ENCODE assay signal across 13 cellular contexts in genomic region chr11:22466351-22466750, GRCh38.
DNase-seq lines count a peak whose midpoint lies in the region; ATAC-seq and TF ChIP-seq lines count a peak whose summit lies in the region.
"Had no signal": no experiment of that assay in that cellular context is flagged by ENCODE, and none has a peak within 500 bp of the region (broad histone marks: within the 10 kb centered on the region; RNA-seq: fewer than 3 reads in every experiment).

No MANE protein-coding gene starts in this region.

- H3K79me1 ChIP-seq in mesenchymal stem cell (replicated peaks; ENCODE audit: low read length, poor library complexity, severe bottlenecking) = no peaks in the 10 kb centered on the region

- no peak overlapping the region for H2BK120ac ChIP-seq in mesenchymal stem cell (ENCODE audit: low read depth, low read length)

- no peak overlapping the region for H3K18ac ChIP-seq in mesenchymal stem cell (ENCODE audit: low read depth in 1 of 2, low read length in 2 of 2)

- H2BK5ac ChIP-seq in mesenchymal stem cell (ENCODE audit: low read depth, low read length, poor library complexity, severe bottlenecking) = no peak overlapping the region

- H2AK5ac ChIP-seq in mesenchymal stem cell (ENCODE audit: low read length, severe bottlenecking) = no peak overlapping the region

- H3K4me1 ChIP-seq in RWPE2 (ENCODE audit: insufficient read depth, poor library complexity, severe bottlenecking) (peaks cover 26% of the 10 kb centered on the region), foreskin keratinocyte (peaks cover 11% of the 10 kb centered on the region), psoas muscle (peaks cover 6% of the 10 kb centered on the region), mesenchymal stem cell (ENCODE audit: control insufficient read depth, insufficient read depth, low read depth, low read length) (no peaks in the 10 kb centered on the region)
- H3K4me1 ChIP-seq in effector memory CD4-positive, alpha-beta T cell (ENCODE audit: control insufficient read depth, insufficient read depth, low read length, poor library complexity, severe bottlenecking) = no peaks in the 10 kb centered on the region

- H3K27ac ChIP-seq in RWPE2 (ENCODE audit: poor library complexity, severe bottlenecking) (peak overlapping the region; percentile 92), brain microvascular endothelial cell (peak overlapping the region; percentile 28), foreskin keratinocyte (peak overlapping the region; percentile 20), psoas muscle (peak overlapping the region; percentile 67), mesenchymal stem cell (ENCODE audit: low read length, poor library complexity, severe bottlenecking) (no peak overlapping the region)
- no peak overlapping the region for H3K27ac ChIP-seq in effector memory CD4-positive, alpha-beta T cell (ENCODE audit: insufficient read depth, low read length, poor library complexity, severe bottlenecking)
- H3K27ac ChIP-seq: HL-60 had no signal

- H3K36me3 ChIP-seq in RWPE2 (ENCODE audit: low read depth) (no peaks in the 10 kb centered on the region), brain microvascular endothelial cell (replicated peaks) (no peaks in the 10 kb centered on the region), psoas muscle (ENCODE audit: insufficient read depth in 1 of 2, low read depth in 1 of 2) (no peaks in the 10 kb centered on the region), mesenchymal stem cell (ENCODE audit: control insufficient read depth in 1 of 2, insufficient read depth in 2 of 2, low read depth in 1 of 2, low read length in 2 of 2) (no peaks in the 10 kb centered on the region)
- H3K36me3 ChIP-seq in effector memory CD4-positive, alpha-beta T cell (ENCODE audit: control insufficient read depth, insufficient read depth, low read length) = no peaks in the 10 kb centered on the region

- H3K27me3 ChIP-seq in RWPE2 (ENCODE audit: insufficient read depth, poor library complexity, severe bottlenecking) = no peaks in the 10 kb centered on the region
- H3K27me3 ChIP-seq in brain microvascular endothelial cell (replicated peaks) = no peaks in the 10 kb centered on the region
- no peaks in the 10 kb centered on the region for H3K27me3 ChIP-seq in foreskin keratinocyte
- no peaks in the 10 kb centered on the region for H3K27me3 ChIP-seq in psoas muscle (ENCODE audit: insufficient read depth in 3 of 3, low read length in 2 of 3)
- no peaks in the 10 kb centered on the region for H3K27me3 ChIP-seq in effector memory CD4-positive, alpha-beta T cell (replicated peaks; ENCODE audit: control insufficient read depth, insufficient read depth, low read length, poor library complexity, severe bottlenecking)
- no peaks in the 10 kb centered on the region for H3K27me3 ChIP-seq in mesenchymal stem cell (ENCODE audit: control insufficient read depth in 1 of 2, insufficient read depth in 1 of 2, low read length in 2 of 2)

- H3K4me3 ChIP-seq in RWPE2 (ENCODE audit: severe bottlenecking) = no peak overlapping the region
- H3K4me3 ChIP-seq in brain microvascular endothelial cell (ENCODE audit: low read depth, low read length) = no peak overlapping the region
- no peak overlapping the region for H3K4me3 ChIP-seq in psoas muscle
- no peak overlapping the region for H3K4me3 ChIP-seq in effector memory CD4-positive, alpha-beta T cell (ENCODE audit: insufficient read depth, low read depth, low read length, poor library complexity, severe bottlenecking)
- no peak overlapping the region for H3K4me3 ChIP-seq in mesenchymal stem cell (ENCODE audit: insufficient read depth in 1 of 2, low read depth in 1 of 2, low read length in 2 of 2)

- H3K14ac ChIP-seq in mesenchymal stem cell (ENCODE audit: low read length in 2 of 2) = no peak overlapping the region

- TF ChIP-seq CTCF in RWPE2 (IDR thresholded peaks at IDR 0.05; ENCODE audit: poor library complexity, severe bottlenecking) (no peak), brain microvascular endothelial cell (IDR thresholded peaks at IDR 0.05; ENCODE audit: low read depth, low read length, missing control alignments) (no peak), foreskin keratinocyte (conservative IDR thresholded peaks at IDR 0.05) (no peak), psoas muscle (IDR thresholded peaks at IDR 0.05) (no peak)

- H4K8ac ChIP-seq in mesenchymal stem cell (ENCODE audit: low read length) = no peak overlapping the region

- DNase-seq in RWPE2 (ENCODE audit: low spot score) (no peak), brain microvascular endothelial cell (no peak), foreskin keratinocyte (no peak), psoas muscle (no peak), RPMI8226 (no peak), mesenteric fat pad (ENCODE audit: low spot score) (no peak), mesenchymal stem cell (no peak)
- DNase-seq in effector memory CD4-positive, alpha-beta T cell = no peak
- DNase-seq: C1 segment of cervical spinal cord; Calu3; CD4-positive, alpha-beta T cell; DMS 273 treated with DMSO at 0.1 percent for 48 hours had no signal

- no peak overlapping the region for H2BK12ac ChIP-seq in mesenchymal stem cell (ENCODE audit: low read length in 2 of 2)

- in situ Hi-C loops in brain microvascular endothelial cell (cut with HindIII; ENCODE audit: low pct_ligation_motif_present, low sequenced_read_pairs) = no loop called here

- H3K23ac ChIP-seq in mesenchymal stem cell (ENCODE audit: low read length in 2 of 2) = no peak overlapping the region

- H2BK15ac ChIP-seq in mesenchymal stem cell (ENCODE audit: low read depth, poor library complexity, severe bottlenecking) = no peak overlapping the region

- no peak overlapping the region for H4K91ac ChIP-seq in mesenchymal stem cell (ENCODE audit: low read length)

- intact Hi-C loops in psoas muscle (cut with DNase I) = no loop called here

- no peak overlapping the region for H3K9ac ChIP-seq in mesenchymal stem cell (ENCODE audit: low read length)

- no peak overlapping the region for H3K4me2 ChIP-seq in mesenchymal stem cell (ENCODE audit: low read length, poor library complexity, severe bottlenecking)

- H3K9me3 ChIP-seq in RWPE2 (ENCODE audit: severe bottlenecking) = no peaks in the 10 kb centered on the region
- H3K9me3 ChIP-seq in psoas muscle = no peaks in the 10 kb centered on the region
- H3K9me3 ChIP-seq in effector memory CD4-positive, alpha-beta T cell (ENCODE audit: control insufficient read depth, low read length) = no peaks in the 10 kb centered on the region
- H3K9me3 ChIP-seq in mesenchymal stem cell (ENCODE audit: control insufficient read depth, low read length) = no peaks in the 10 kb centered on the region

- no peak overlapping the region for H2AFZ ChIP-seq in mesenchymal stem cell (ENCODE audit: low read depth, low read length)

- ATAC-seq in RWPE2 (ENCODE audit: low read depth) (no peak), foreskin keratinocyte (no peak), psoas muscle (no peak)

- H3K4ac ChIP-seq in mesenchymal stem cell (ENCODE audit: low read depth in 1 of 2, low read length in 2 of 2) = no peak overlapping the region

Comparison
In these comparisons a context has a peak if more than half of its experiments do, and no peak if none do; other contexts are left out.
1. H3K27ac ChIP-seq: peak in RWPE2 (single experiment), brain microvascular endothelial cell (single experiment), foreskin keratinocyte (single experiment) and psoas muscle (single experiment); none in effector memory CD4-positive, alpha-beta T cell (single experiment) and mesenchymal stem cell (single experiment).